In genomic region chr1:76292418-76293184, GRCh38 we compare ENCODE assay signal across 14 cellular contexts.
A peak's percentile ranks its signal among the peaks of the same experiment; 100 is the strongest.
DNase-seq lines count a peak whose midpoint lies in the region; ATAC-seq and TF ChIP-seq lines count a peak whose summit lies in the region.
"Had no signal": no experiment of that assay in that cellular context is flagged by ENCODE, and none has a peak within 500 bp of the region (broad histone marks: within the 10 kb centered on the region; RNA-seq: fewer than 3 reads in every experiment).

No MANE protein-coding gene starts in this region.

- no peak overlapping the region for H3K27ac ChIP-seq in MM.1S (ENCODE audit: low read length)
- H3K27ac ChIP-seq: C4-2B had no signal

- no peaks in the 10 kb centered on the region for H3K4me1 ChIP-seq in MM.1S (ENCODE audit: low read length)

- no peak overlapping the region for H3K4me3 Mint-ChIP-seq in activated T-helper 17 cell treated with anti-CD3 and anti-CD28 coated beads, Interleukin-2, amount 50 U/mL, for 72 hours
- H3K4me3 Mint-ChIP-seq: mesothelial cell of epicardium had no signal

- no peak overlapping the region for H3K9ac ChIP-seq in MM.1S (ENCODE audit: low read length)

- H3K36me3 ChIP-seq in MM.1S (replicated peaks; ENCODE audit: insufficient read depth, low read length) = no peaks in the 10 kb centered on the region

- no peaks in the 10 kb centered on the region for H3K9me2 ChIP-seq in MM.1S (replicated peaks; ENCODE audit: insufficient read depth, low read length)

- peak; percentile 62 for ATAC-seq in GM19463 (IDR thresholded peaks at IDR 0.05; ENCODE audit: unreplicated experiment)
- ATAC-seq in HG03097 (IDR thresholded peaks at IDR 0.05; ENCODE audit: low FRiP score, unreplicated experiment) = peak; percentile 73
- ATAC-seq in activated T-helper 17 cell treated with anti-CD3 and anti-CD28 coated beads, Interleukin-2, amount 50 U/mL, for 72 hours (replicated peaks) = peak; percentile 5
- ATAC-seq: K562 had no signal

- H3K9me3 ChIP-seq in MM.1S (replicated peaks; ENCODE audit: insufficient read depth, low read length) = no peaks in the 10 kb centered on the region

- H4K20me1 ChIP-seq in MM.1S (ENCODE audit: insufficient read depth, low read length) = no peaks in the 10 kb centered on the region

- H2AFZ ChIP-seq in MM.1S (ENCODE audit: low read length) = no peak overlapping the region

- in situ Hi-C loops in Caki2 (cut with HindIII; ENCODE audit: low pct_unique_long_range_greater_than_20kb, low sequenced_read_pairs) = no loop called here

- H3K4me3 ChIP-seq in MM.1S (ENCODE audit: low read length) = no peak overlapping the region
- H3K4me3 ChIP-seq: K562 had no signal

- H3K79me2 ChIP-seq in MM.1S (ENCODE audit: low read length) = no peaks in the 10 kb centered on the region

- H3K27ac Mint-ChIP-seq in activated T-helper 17 cell treated with anti-CD3 and anti-CD28 coated beads, Interleukin-2, amount 50 U/mL, for 72 hours = no peak overlapping the region
- H3K27ac Mint-ChIP-seq: mesothelial cell of epicardium, progenitor cell of endocrine pancreas had no signal

- H3K4me2 ChIP-seq in MM.1S (ENCODE audit: low read depth, low read length) = no peak overlapping the region

- no peaks in the 10 kb centered on the region for H3F3A ChIP-seq in MM.1S (ENCODE audit: insufficient read depth, low read length)

- peaks cover 11% of the 10 kb centered on the region for H3K27me3 Mint-ChIP-seq in activated T-helper 17 cell treated with anti-CD3 and anti-CD28 coated beads, Interleukin-2, amount 50 U/mL, for 72 hours
- H3K27me3 Mint-ChIP-seq: progenitor cell of endocrine pancreas had no signal

- H3K36me3 Mint-ChIP-seq in activated T-helper 17 cell treated with anti-CD3 and anti-CD28 coated beads, Interleukin-2, amount 50 U/mL, for 72 hours (ENCODE audit: low read depth) = no peaks in the 10 kb centered on the region
- H3K36me3 Mint-ChIP-seq: mesothelial cell of epicardium had no signal

- no peaks in the 10 kb centered on the region for H3K9me3 Mint-ChIP-seq in activated T-helper 17 cell treated with anti-CD3 and anti-CD28 coated beads, Interleukin-2, amount 50 U/mL, for 72 hours

- no peaks in the 10 kb centered on the region for H3K27me3 ChIP-seq in MM.1S (replicated peaks; ENCODE audit: insufficient read depth, low read length)

- peak; percentile 73 for DNase-seq in Caki2 (ENCODE audit: low read depth)
- DNase-seq in NCI-H2029 treated with DMSO at 0.1 percent for 48 hours (lab: John Stamatoyannopoulos, UW) = no peak
- DNase-seq in NOMO-1 (lab: John Stamatoyannopoulos, UW; ENCODE audit: unreplicated experiment in 2 of 2) = no peak
- no peak for DNase-seq in MM.1S
- DNase-seq in stimulated activated CD4-positive, alpha-beta T cell treated with anti-CD3 and anti-CD28 coated beads, Interleukin-4, amount 100 ng/mL, for 24 hours = no peak
- DNase-seq: HCEC 1CT, NCI-H2171 treated with DMSO at 0.1 percent for 48 hours had no signal

- H3K4me1 Mint-ChIP-seq in activated T-helper 17 cell treated with anti-CD3 and anti-CD28 coated beads, Interleukin-2, amount 50 U/mL, for 72 hours = peaks cover 12% of the 10 kb centered on the region

- no peak for TF ChIP-seq CTCF in MM.1S (IDR thresholded peaks at IDR 0.05; ENCODE audit: low read length)

Comparison
In these comparisons a context has a peak if more than half of its experiments do, and no peak if none do; other contexts are left out.
1. ATAC-seq: peak in every context shown above with its lines; median percentile 73 in HG03097; 62 in GM19463; 5 in activated T-helper 17 cell treated with anti-CD3 and anti-CD28 coated beads, Interleukin-2, amount 50 U/mL, for 72 hours.